Comparison of ENCODE assay signal across 8 cellular contexts in the genomic region with DNA sequence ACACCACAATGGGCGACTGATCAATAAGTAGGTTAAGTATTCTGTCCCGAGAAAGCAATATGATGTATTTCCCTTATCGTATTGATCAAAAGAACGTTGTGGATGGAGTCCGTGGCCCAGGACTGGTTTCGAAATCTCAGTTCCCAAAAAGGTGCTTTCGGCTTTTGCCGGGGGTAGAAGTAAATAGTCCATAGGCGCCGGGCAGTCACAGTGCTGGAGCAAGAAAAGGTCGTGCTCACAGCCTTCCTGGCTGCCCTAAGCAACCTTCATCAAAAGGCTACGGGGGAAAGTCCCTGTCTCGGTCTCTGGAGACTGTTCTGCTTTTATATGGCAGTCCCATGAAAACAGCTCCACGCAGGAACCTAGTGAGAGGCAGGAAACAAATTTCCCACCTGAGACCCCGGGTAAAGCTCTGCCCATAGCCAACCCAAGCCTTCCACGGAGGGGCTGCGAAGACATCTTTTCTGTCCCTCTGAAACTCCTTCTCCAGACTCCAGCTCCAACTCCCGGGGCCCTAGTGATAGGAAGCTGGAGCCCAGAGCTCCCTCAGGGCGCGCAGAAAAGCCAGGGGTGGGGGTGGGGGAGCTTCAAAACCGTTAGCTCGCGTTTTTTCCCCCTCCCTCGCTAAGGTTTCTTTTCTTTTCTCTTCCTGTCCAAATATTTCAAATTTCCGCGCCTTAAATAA. TPM values are rescaled to one million over a fixed set of nuclear protein-coding genes. Genes with fewer than 3 reads are reported as not detected.
A peak's percentile ranks its signal among the peaks of the same experiment; 100 is the strongest.
DNase-seq lines count a peak whose midpoint lies in the region; ATAC-seq and TF ChIP-seq lines count a peak whose summit lies in the region.

No MANE protein-coding gene starts in this region.

- no peaks in the 10 kb centered on the region for H3K9me2 ChIP-seq in SK-N-SH

- H4K20me1 ChIP-seq in SK-N-SH (ENCODE audit: insufficient read depth), result no peaks in the 10 kb centered on the region

- H3K9me3 ChIP-seq in SK-N-SH (no peaks in the 10 kb centered on the region), left lung (no peaks in the 10 kb centered on the region)

- DNase-seq in NCI-H82 (lab: John Stamatoyannopoulos, UW) (peak; percentile 75), NCI-H82 treated with DMSO at 0.1 percent for 48 hours (lab: John Stamatoyannopoulos, UW; ENCODE audit: unreplicated experiment) (no peak), KBM-7 (peak; percentile 88), SK-N-SH (peak; percentile 66), choroid plexus epithelial cell (ENCODE audit: low read depth) (peak; percentile 30), left lung (no peak)

- in situ Hi-C loops in KBM-7 (cut with MboI; ENCODE audit: low pct_unique_long_range_greater_than_20kb, low sequenced_read_pairs), result no loop called here

- H3K4me3 ChIP-seq in SK-N-SH (ENCODE audit: low read depth in 2 of 2, low read length in 1 of 2), result peak overlapping the region; percentile 84 to 90
- peak overlapping the region; percentile 69 for H3K4me3 ChIP-seq in choroid plexus epithelial cell (ENCODE audit: low read depth, low read length)
- H3K4me3 ChIP-seq in left lung, result peak overlapping the region; percentile 76 to 77

- intact Hi-C loops in left lung (cut with DNase I), result no loop called here

- peak overlapping the region; percentile 98 for H3K9ac ChIP-seq in SK-N-SH

- peak overlapping the region; percentile 85 for H2AFZ ChIP-seq in SK-N-SH (ENCODE audit: low read depth)

- peak; percentile 49 for ATAC-seq in GM21737 (IDR thresholded peaks at IDR 0.05; ENCODE audit: unreplicated experiment)
- ATAC-seq in left lung, result peak; percentile 63

- H3K27ac ChIP-seq in SK-N-SH (ENCODE audit: low read depth in 2 of 2, low read length in 1 of 2) (peak overlapping the region; percentile 94 to 96), left lung (peak overlapping the region; percentile 86 to 94), temporal lobe (ENCODE audit: low read depth, low read length) (peak overlapping the region; percentile 83)

- H3K4me2 ChIP-seq in SK-N-SH, result peak overlapping the region; percentile 97

- POLR2A ChIA-PET in SK-N-SH (lab: Yijun Ruan, JAX), result interaction anchor here (0.9 to 2.0 kb wide), 2 partner anchors 8 to 264 kb away, joined by 3 to 18 read pairs; partner anchors contain the start of gene CDKN2C

- H3K27me3 ChIP-seq in SK-N-SH (ENCODE audit: insufficient read depth), result no peaks in the 10 kb centered on the region
- H3K27me3 ChIP-seq in left lung, result peaks cover 0 to 55% of the 10 kb centered on the region in 2 donors

- 15% methylated on average over 26 of the region's 26 CpGs for WGBS in SK-N-SH (ENCODE audit: low lambda C conversion rate)

- H3K36me3 ChIP-seq in SK-N-SH (replicated peaks in 1 of 2; ENCODE audit: control insufficient read depth in 1 of 2, insufficient read depth in 2 of 2, low read length in 1 of 2) (peaks cover 8 to 10% of the 10 kb centered on the region in 2 experiments), left lung (no peaks in the 10 kb centered on the region)

- H3K79me2 ChIP-seq in SK-N-SH (ENCODE audit: insufficient read depth), result peaks cover 78% of the 10 kb centered on the region

- peak in 1 of 2 experiments; percentile 31; a peak in 1 of 4 replicates for TF ChIP-seq EP300 in SK-N-SH (IDR thresholded peaks at IDR 0.05; ENCODE audit: borderline replicate concordance in 1 of 2, low read depth in 1 of 2, low read length in 1 of 2)

- H3F3A ChIP-seq in SK-N-SH (replicated peaks; ENCODE audit: insufficient read depth), result peaks cover 19% of the 10 kb centered on the region

- TF ChIP-seq CTCF in SK-N-SH (IDR thresholded peaks at IDR 0.05), result no peak
- TF ChIP-seq CTCF in choroid plexus epithelial cell (conservative IDR thresholded peaks at IDR 0.05; ENCODE audit: low read depth, low read length), result no peak
- TF ChIP-seq CTCF in left lung (IDR thresholded peaks at IDR 0.05), result no peak

- H3K4me1 ChIP-seq in SK-N-SH (ENCODE audit: control insufficient read depth in 1 of 2, insufficient read depth in 2 of 2, low read depth in 1 of 2, low read length in 1 of 2) (peaks cover 14 to 23% of the 10 kb centered on the region in 2 experiments; a peak in 3 of 4 replicates), left lung (peaks cover 0 to 11% of the 10 kb centered on the region in 2 donors)

- no peak for TF ChIP-seq RAD21 in SK-N-SH (IDR thresholded peaks at IDR 0.05; ENCODE audit: low read length)

- CTCF ChIA-PET in SK-N-SH (lab: Yijun Ruan, JAX), result interaction anchor here (0.7 to 3.3 kb wide), 8 partner anchors 8 to 320 kb away, joined by 3 to 14 read pairs (median 4); partner anchors contain the start of gene FAF1

TF ChIP-seq in SK-N-SH, 30 proteins besides CTCF, POLR2A, EP300 and RAD21:
- TF ChIP-seq, protein P1, sequence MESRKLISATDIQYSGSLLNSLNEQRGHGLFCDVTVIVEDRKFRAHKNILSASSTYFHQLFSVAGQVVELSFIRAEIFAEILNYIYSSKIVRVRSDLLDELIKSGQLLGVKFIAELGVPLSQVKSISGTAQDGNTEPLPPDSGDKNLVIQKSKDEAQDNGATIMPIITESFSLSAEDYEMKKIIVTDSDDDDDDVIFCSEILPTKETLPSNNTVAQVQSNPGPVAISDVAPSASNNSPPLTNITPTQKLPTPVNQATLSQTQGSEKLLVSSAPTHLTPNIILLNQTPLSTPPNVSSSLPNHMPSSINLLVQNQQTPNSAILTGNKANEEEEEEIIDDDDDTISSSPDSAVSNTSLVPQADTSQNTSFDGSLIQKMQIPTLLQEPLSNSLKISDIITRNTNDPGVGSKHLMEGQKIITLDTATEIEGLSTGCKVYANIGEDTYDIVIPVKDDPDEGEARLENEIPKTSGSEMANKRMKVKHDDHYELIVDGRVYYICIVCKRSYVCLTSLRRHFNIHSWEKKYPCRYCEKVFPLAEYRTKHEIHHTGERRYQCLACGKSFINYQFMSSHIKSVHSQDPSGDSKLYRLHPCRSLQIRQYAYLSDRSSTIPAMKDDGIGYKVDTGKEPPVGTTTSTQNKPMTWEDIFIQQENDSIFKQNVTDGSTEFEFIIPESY (IDR thresholded peaks at IDR 0.05; ENCODE audit: borderline replicate concordance, low read depth), result no peak
- TF ChIP-seq POLR2AphosphoS5 (IDR thresholded peaks at IDR 0.05; ENCODE audit: low read depth, low read length) (peak; percentile 23; the same call in 1 of the 2 replicates), FOXM1 (IDR thresholded peaks at IDR 0.05; ENCODE audit: low read depth) (no peak), TAF1 (IDR thresholded peaks at IDR 0.05; ENCODE audit: borderline replicate concordance, low read depth, low read length) (peak; percentile 69), CHD2 (IDR thresholded peaks at IDR 0.05; ENCODE audit: low read length, partially characterized antibody) (peak; percentile 14)
TF ChIP-seq in SK-N-SH: peak in this region for 3.

RNA-seq across cellular contexts. Expression of gene CDKN2C, which starts 7.0 kb away (rescaled TPM):
- 27.0 and 29.4 TPM in 2 replicates for polyA plus RNA-seq in SK-N-SH (2012; rRNA removed)
- 32.5 and 34.1 TPM in 2 replicates for polyA plus RNA-seq in SK-N-SH (2012; cell fraction: cytosol; rRNA removed)
- polyA plus RNA-seq in SK-N-SH (2012; cell fraction: nucleus; rRNA removed), result 14.5 and 18.9 TPM in 2 replicates
- total RNA-seq in left lung (10 to 100 TPM; 12.3 to 16.4 TPM), temporal lobe (3.9 TPM)

RNA-seq across cellular contexts. Expression of gene FAF1, which starts 17.0 kb away (rescaled TPM):
- polyA plus RNA-seq in SK-N-SH (2012; rRNA removed), result 8.7 and 9.7 TPM in 2 replicates
- 16.1 and 20.5 TPM in 2 replicates for polyA plus RNA-seq in SK-N-SH (2012; cell fraction: cytosol; rRNA removed)
- polyA plus RNA-seq in SK-N-SH (2012; cell fraction: nucleus; rRNA removed), result 5.2 and 8.0 TPM in 2 replicates
- total RNA-seq in left lung, result 10 to 100 TPM; 47.4 to 58.3 TPM
- total RNA-seq in temporal lobe, result 30.5 TPM

Comparison
In these comparisons a context has a peak if more than half of its experiments do, and no peak if none do; other contexts are left out.
1. DNase-seq: peak in NCI-H82 (single experiment), KBM-7 (single experiment), SK-N-SH (single experiment) and choroid plexus epithelial cell (single experiment); none in NCI-H82 treated with DMSO at 0.1 percent for 48 hours (single experiment) and left lung (0 of 2).
2. Peak in every context shown above with its lines, with median percentiles within 50 percentile points of each other: H3K27ac ChIP-seq and H3K4me3 ChIP-seq.